In genomic region chr11:13098067-13098466, GRCh38 we compare ENCODE assay signal across 15 cellular contexts.
A peak's percentile ranks its signal among the peaks of the same experiment; 100 is the strongest.
DNase-seq lines count a peak whose midpoint lies in the region; ATAC-seq, FAIRE-seq and TF ChIP-seq lines count a peak whose summit lies in the region.
"Had no signal": no experiment of that assay in that cellular context is flagged by ENCODE, and none has a peak within 500 bp of the region (broad histone marks: within the 10 kb centered on the region; RNA-seq: fewer than 3 reads in every experiment).

No MANE protein-coding gene starts in this region.

- H2AFZ ChIP-seq in H1 (ENCODE audit: low read length) (no peak overlapping the region), trophoblast cell (ENCODE audit: insufficient read depth, low read length, poor library complexity) (no peak overlapping the region), OCI-LY7 (ENCODE audit: low read length) (no peak overlapping the region), osteoblast (ENCODE audit: low read length) (no peak overlapping the region)

- H3K14ac ChIP-seq in H1 (ENCODE audit: insufficient read length) = no peak overlapping the region
- no peak overlapping the region for H3K14ac ChIP-seq in trophoblast cell (ENCODE audit: low read length)

- no peaks in the 10 kb centered on the region for H3K9me2 ChIP-seq in OCI-LY7 (ENCODE audit: insufficient read depth, low read length)

- H3K4me3 ChIP-seq in H1 (ENCODE audit: extremely low read depth in 1 of 4, insufficient read depth in 2 of 4, low read depth in 3 of 4, low read length in 4 of 4) = no peak overlapping the region
- no peak overlapping the region for H3K4me3 ChIP-seq in trophoblast cell (ENCODE audit: low read depth, low read length)
- H3K4me3 ChIP-seq in OCI-LY7 (ENCODE audit: low read depth, low read length, poor library complexity, severe bottlenecking) = no peak overlapping the region
- H3K4me3 ChIP-seq in osteoblast (ENCODE audit: insufficient read depth, low read length) = no peak overlapping the region
- H3K4me3 ChIP-seq: BLaER1 treated with 17β-estradiol and CSF1 and Interleukin-3, amounts not matched to agents 10 nM and 100 nM; thoracic aorta had no signal

- POLR2A ChIA-PET in H1 (lab: Charles Lee; ENCODE audit: partially characterized antibody) (no interaction called here), OCI-LY7 (lab: Charles Lee) (no interaction called here)

- no peaks in the 10 kb centered on the region for H3K23me2 ChIP-seq in H1 (ENCODE audit: low read depth, low read length)

- no peak for TF ChIP-seq EP300 in H1 (IDR thresholded peaks at IDR 0.05; ENCODE audit: borderline replicate concordance in 1 of 2, low read depth in 2 of 2, low read length in 2 of 2)

- intact Hi-C loops in OCI-LY7 (cut with micrococcal nuclease; ENCODE audit: unreplicated experiment) = no loop called here

- no peak for TF ChIP-seq RAD21 in H1 (IDR thresholded peaks at IDR 0.05 in 1 of 2, conservative IDR thresholded peaks at IDR 0.05 in 1 of 2; ENCODE audit: low read depth in 2 of 2, low read length in 2 of 2)

- H3K27me3 ChIP-seq in H1 (replicated peaks in 1 of 4; ENCODE audit: control insufficient read depth in 3 of 4, extremely low read depth in 1 of 4, insufficient read depth in 3 of 4, low read length in 3 of 4) (no peaks in the 10 kb centered on the region), trophoblast cell (ENCODE audit: insufficient read depth, low read length) (no peaks in the 10 kb centered on the region), osteoblast (ENCODE audit: insufficient read depth, low read length) (peaks cover 4% of the 10 kb centered on the region)
- H3K27me3 ChIP-seq: BLaER1 treated with 17β-estradiol and CSF1 and Interleukin-3, amounts not matched to agents 10 nM and 100 nM; neutrophil had no signal

- H2AK5ac ChIP-seq in H1 (ENCODE audit: low read depth, low read length) (no peak overlapping the region), trophoblast cell (ENCODE audit: low read length) (no peak overlapping the region)

- H4K91ac ChIP-seq in H1 (replicated peaks; ENCODE audit: insufficient read length, low read length) = no peak overlapping the region
- H4K91ac ChIP-seq in trophoblast cell (ENCODE audit: low read depth, low read length) = no peak overlapping the region

- ATAC-seq in HG03025 (IDR thresholded peaks at IDR 0.05; ENCODE audit: low FRiP score, unreplicated experiment) = no peak

- no TSS peak for BruUV-seq in OCI-LY7 (replicated peaks; lab: Mats Ljungman, UMichigan)

- H3K36me3 ChIP-seq in H1 (ENCODE audit: control insufficient read depth in 2 of 4, insufficient read depth in 4 of 4, low read length in 3 of 4) (no peaks in the 10 kb centered on the region), trophoblast cell (ENCODE audit: control insufficient read depth in 1 of 2, insufficient read depth in 2 of 2, low read length in 2 of 2) (no peaks in the 10 kb centered on the region), OCI-LY7 (ENCODE audit: insufficient read depth, low read length) (no peaks in the 10 kb centered on the region), osteoblast (ENCODE audit: insufficient read depth, low read length) (no peaks in the 10 kb centered on the region)
- H3K36me3 ChIP-seq: BLaER1 treated with 17β-estradiol and CSF1 and Interleukin-3, amounts not matched to agents 10 nM and 100 nM; brain microvascular endothelial cell; neutrophil; thoracic aorta; WERI-Rb-1 had no signal

- H3K56ac ChIP-seq in H1 (replicated peaks; ENCODE audit: insufficient read length, low read depth, low read length) = no peak overlapping the region

- H3K27ac ChIP-seq in H1 (ENCODE audit: low read depth, low read length) (no peak overlapping the region), trophoblast cell (ENCODE audit: low read depth, low read length) (no peak overlapping the region), OCI-LY7 (ENCODE audit: low read depth, low read length, poor library complexity, severe bottlenecking) (no peak overlapping the region), osteoblast (ENCODE audit: low read depth, low read length) (no peak overlapping the region)
- H3K27ac ChIP-seq: BLaER1 treated with 17β-estradiol and CSF1 and Interleukin-3, amounts not matched to agents 10 nM and 100 nM; brain microvascular endothelial cell; neutrophil; thoracic aorta; WERI-Rb-1 had no signal

- H3K23ac ChIP-seq in H1 (ENCODE audit: insufficient read length) (no peak overlapping the region), trophoblast cell (ENCODE audit: low read length) (no peak overlapping the region)

- CTCF ChIA-PET in H1 (lab: Charles Lee; ENCODE audit: partially characterized antibody) = interaction anchor here (1.0 kb wide), 1 partner anchor 10 kb away, joined by 3 read pairs; no protein-coding TSS in a partner anchor
- CTCF ChIA-PET in OCI-LY7 (lab: Charles Lee; ENCODE audit: unreplicated experiment) = no interaction called here

- TF ChIP-seq CTCF in H1 (IDR thresholded peaks at IDR 0.05; ENCODE audit: control extremely low read depth in 1 of 3, insufficient read depth in 1 of 3, low read depth in 1 of 3, low read length in 3 of 3) (no peak), OCI-LY7 (conservative IDR thresholded peaks at IDR 0.05; ENCODE audit: low read length) (no peak), osteoblast (IDR thresholded peaks at IDR 0.05; ENCODE audit: extremely low read depth, low read depth, low read length) (no peak)

- no peak overlapping the region for H2BK15ac ChIP-seq in H1 (ENCODE audit: low read length)

- no peak overlapping the region for H2BK20ac ChIP-seq in H1 (ENCODE audit: low read length)

- H4K5ac ChIP-seq in H1 (ENCODE audit: insufficient read length, low read depth, low read length) = no peak overlapping the region

- H3K79me1 ChIP-seq in H1 (ENCODE audit: low read depth, low read length) (no peaks in the 10 kb centered on the region), trophoblast cell (ENCODE audit: low read length) (no peaks in the 10 kb centered on the region)

- no peak overlapping the region for H4K8ac ChIP-seq in H1 (ENCODE audit: extremely low read depth, insufficient read depth, low read length)
- no peak overlapping the region for H4K8ac ChIP-seq in trophoblast cell (ENCODE audit: low read depth, low read length)

- no peaks in the 10 kb centered on the region for H3K9me3 ChIP-seq in H1 (ENCODE audit: insufficient read depth in 2 of 2, low read depth in 1 of 2, low read length in 1 of 2)
- H3K9me3 ChIP-seq in trophoblast cell (ENCODE audit: insufficient read depth, low read depth, low read length) = no peaks in the 10 kb centered on the region
- H3K9me3 ChIP-seq in OCI-LY7 (ENCODE audit: low read length) = no peaks in the 10 kb centered on the region
- H3K9me3 ChIP-seq in osteoblast (ENCODE audit: low read depth, low read length) = no peaks in the 10 kb centered on the region
- H3K9me3 ChIP-seq: neutrophil, thoracic aorta had no signal

- H3K4me1 ChIP-seq in H1 (replicated peaks in 1 of 4; ENCODE audit: control insufficient read depth in 3 of 4, insufficient read depth in 4 of 4, low read length in 3 of 4) (peaks cover 0 to 7% (median 4%) of the 10 kb centered on the region in 4 experiments; a peak in 5 of 7 replicates), trophoblast cell (ENCODE audit: control insufficient read depth in 1 of 2, insufficient read depth in 2 of 2, low read length in 2 of 2) (peaks cover 0 to 3% of the 10 kb centered on the region in 2 experiments), OCI-LY7 (ENCODE audit: insufficient read depth, low read length, poor library complexity, severe bottlenecking) (no peaks in the 10 kb centered on the region), osteoblast (ENCODE audit: insufficient read depth, low read length) (no peaks in the 10 kb centered on the region)
- H3K4me1 ChIP-seq: BLaER1 treated with 17β-estradiol and CSF1 and Interleukin-3, amounts not matched to agents 10 nM and 100 nM had no signal

- no peak for FAIRE-seq in H1 (lab: Jason Lieb, UNC)
- FAIRE-seq: kidney had no signal

- H2BK5ac ChIP-seq in H1 (ENCODE audit: low read depth, low read length) (no peak overlapping the region), trophoblast cell (ENCODE audit: low read depth, low read length, poor library complexity) (no peak overlapping the region)

- H2BK12ac ChIP-seq in H1 (ENCODE audit: low read depth, low read length) (no peak overlapping the region), trophoblast cell (ENCODE audit: low read length) (no peak overlapping the region)

- DNase-seq in ELR (ENCODE audit: low read depth) = peak; percentile 18
- peak; percentile 23 for DNase-seq in NCI-H2107 (lab: John Stamatoyannopoulos, UW)
- DNase-seq in H1 (ENCODE audit: low read depth in 1 of 2, low spot score in 2 of 2) = no peak
- peak; percentile 22 to 31 for DNase-seq in trophoblast cell
- DNase-seq in OCI-LY7 (ENCODE audit: low spot score) = no peak
- no peak for DNase-seq in osteoblast (ENCODE audit: insufficient read length, low spot score, missing footprints)
- no peak for DNase-seq in SKM-1 (lab: John Stamatoyannopoulos, UW; ENCODE audit: unreplicated experiment)
- DNase-seq: brain microvascular endothelial cell, kidney, NCI-H1417 treated with DMSO at 0.1 percent for 48 hours, WERI-Rb-1 had no signal

- no peak for TF ChIP-seq POLR2A in H1 (IDR thresholded peaks at IDR 0.05; ENCODE audit: control extremely low read depth in 1 of 2, low read depth in 2 of 2, low read length in 2 of 2)

- no peak overlapping the region for H3K9ac ChIP-seq in H1 (replicated peaks in 1 of 4; ENCODE audit: extremely low read depth in 1 of 4, low read depth in 3 of 4, low read length in 3 of 4)
- no peak overlapping the region for H3K9ac ChIP-seq in trophoblast cell (ENCODE audit: low read length)
- H3K9ac ChIP-seq: BLaER1 treated with 17β-estradiol and CSF1 and Interleukin-3, amounts not matched to agents 10 nM and 100 nM had no signal

- H3K4ac ChIP-seq in H1 (replicated peaks; ENCODE audit: insufficient read length, low read depth, low read length) = no peak overlapping the region
- H3K4ac ChIP-seq in trophoblast cell (ENCODE audit: low read depth, low read length) = no peak overlapping the region

- H4K12ac ChIP-seq in trophoblast cell (ENCODE audit: low read depth, low read length) = no peak overlapping the region

- WGBS in H1 (ENCODE audit: extremely low coverage in 1 of 2, insufficient coverage in 1 of 2, insufficient read length in 1 of 2, insufficient replicate concordance in 2 of 2, low coverage in 1 of 2, low lambda C conversion rate in 2 of 2, missing lambda C conversion rate in 1 of 2), 2 experiments = 84% methylated on average over 3 of the region's 3 CpGs; no CpG with 5 or more reads in 1 of the 2 experiments
- no CpG with 5 or more reads among the region's 3 CpGs for WGBS in trophoblast cell (ENCODE audit: extremely low coverage, insufficient coverage, insufficient read length)

- H3K4me2 ChIP-seq in H1 (ENCODE audit: insufficient read depth in 1 of 2, low read depth in 2 of 2, low read length in 2 of 2) (no peak overlapping the region), trophoblast cell (ENCODE audit: low read length) (no peak overlapping the region), OCI-LY7 (ENCODE audit: low read length) (no peak overlapping the region), osteoblast (ENCODE audit: insufficient read depth, low read length) (no peak overlapping the region)
- H3K4me2 ChIP-seq: BLaER1 treated with 17β-estradiol and CSF1 and Interleukin-3, amounts not matched to agents 10 nM and 100 nM had no signal

- H4K20me1 ChIP-seq in H1 (replicated peaks in 1 of 2; ENCODE audit: control insufficient read depth in 1 of 2, insufficient read depth in 2 of 2, low read length in 2 of 2) = no peaks in the 10 kb centered on the region
- H4K20me1 ChIP-seq in OCI-LY7 (ENCODE audit: insufficient read depth, low read length) = no peaks in the 10 kb centered on the region
- no peaks in the 10 kb centered on the region for H4K20me1 ChIP-seq in osteoblast (ENCODE audit: insufficient read depth, low read length)
- H4K20me1 ChIP-seq: BLaER1 treated with 17β-estradiol and CSF1 and Interleukin-3, amounts not matched to agents 10 nM and 100 nM had no signal

- H3K18ac ChIP-seq in H1 (ENCODE audit: extremely low read depth, low read length) = no peak overlapping the region
- no peak overlapping the region for H3K18ac ChIP-seq in trophoblast cell (ENCODE audit: low read length)

- H3K79me2 ChIP-seq in H1 (ENCODE audit: control insufficient read depth in 1 of 2, insufficient read depth in 2 of 2, low read length in 2 of 2) (no peaks in the 10 kb centered on the region), trophoblast cell (ENCODE audit: control insufficient read depth, insufficient read depth, low read length, poor library complexity) (no peaks in the 10 kb centered on the region), OCI-LY7 (ENCODE audit: insufficient read depth, low read depth, low read length) (no peaks in the 10 kb centered on the region), osteoblast (ENCODE audit: insufficient read depth, low read length) (no peaks in the 10 kb centered on the region)

- H2BK120ac ChIP-seq in H1 (replicated peaks; ENCODE audit: low read depth, low read length) = no peak overlapping the region
- H2BK120ac ChIP-seq in trophoblast cell (ENCODE audit: insufficient read depth, low read length, poor library complexity) = no peak overlapping the region

Comparison
In these comparisons a context has a peak if more than half of its experiments do, and no peak if none do; other contexts are left out.
1. DNase-seq: peak in ELR (single experiment), NCI-H2107 (single experiment) and trophoblast cell (2 of 2); none in H1 (0 of 2), OCI-LY7 (single experiment), osteoblast (single experiment) and SKM-1 (single experiment).